ENCODE assay signal across 8 cellular contexts in genomic region chr15:48645558-48646330, GRCh38. TPM values are rescaled to one million over a fixed set of nuclear protein-coding genes. Genes with fewer than 3 reads are reported as not detected.
DNase-seq lines count a peak whose midpoint lies in the region; ATAC-seq and TF ChIP-seq lines count a peak whose summit lies in the region.

Gene FBN1, minus strand, starts transcription at chr15:48645709. Its CDS starts 940 bp downstream, at chr15:48644769.

- POLR2A ChIA-PET in activated CD8-positive, alpha-beta T cell treated with anti-CD3 and anti-CD28 coated beads, Interleukin-2, amount 10 ng/mL, durations not matched to agents 7 days and 5 days (lab: Charles Lee) = no interaction called here

- H3K27me3 Mint-ChIP-seq in activated CD8-positive, alpha-beta T cell treated with anti-CD3 and anti-CD28 coated beads, Interleukin-2, amount 10 ng/mL, durations not matched to agents 7 days and 5 days (ENCODE audit: low read depth) = peaks cover 51% of the 10 kb centered on the region
- peaks cover 32 to 44% of the 10 kb centered on the region in 2 donors for H3K27me3 Mint-ChIP-seq in natural killer cell (ENCODE audit: low read depth in 2 of 2)

- no peak within 1 kb of the TSS for H3K9ac ChIP-seq in Karpas-422 (ENCODE audit: low read length)

- no peak within 1 kb of the TSS for H2AFZ ChIP-seq in Karpas-422 (ENCODE audit: low read length)

- no peak within 1 kb of the TSS for H3K4me3 ChIP-seq in Karpas-422 (ENCODE audit: low read length)

- peaks cover 2% of the 10 kb centered on the region for H3K4me1 Mint-ChIP-seq in activated CD8-positive, alpha-beta T cell treated with anti-CD3 and anti-CD28 coated beads, Interleukin-2, amount 10 ng/mL, durations not matched to agents 7 days and 5 days (ENCODE audit: low read depth)
- H3K4me1 Mint-ChIP-seq in natural killer cell = no peaks in the 10 kb centered on the region

- ATAC-seq in GM21360 (IDR thresholded peaks at IDR 0.05; ENCODE audit: unreplicated experiment) (peak; percentile 54), HG03571 (IDR thresholded peaks at IDR 0.05; ENCODE audit: unreplicated experiment) (peak; percentile 62), natural killer cell (peak in 1 of 3 donors; percentile 59)
- peak; percentile 79 for ATAC-seq in activated CD8-positive, alpha-beta T cell treated with anti-CD3 and anti-CD28 coated beads, Interleukin-2, amount 10 ng/mL, durations not matched to agents 7 days and 5 days

- no peaks in the 10 kb centered on the region for H3K79me2 ChIP-seq in Karpas-422 (ENCODE audit: low read length)

- no peaks in the 10 kb centered on the region for H3K9me3 ChIP-seq in Karpas-422 (ENCODE audit: low read length)

- no peaks in the 10 kb centered on the region for H3K9me2 ChIP-seq in Karpas-422 (replicated peaks; ENCODE audit: insufficient read depth, low read length)

- H4K20me1 ChIP-seq in Karpas-422 (ENCODE audit: insufficient read depth, low read depth, low read length) = no peaks in the 10 kb centered on the region

- H3K36me3 Mint-ChIP-seq in activated CD8-positive, alpha-beta T cell treated with anti-CD3 and anti-CD28 coated beads, Interleukin-2, amount 10 ng/mL, durations not matched to agents 7 days and 5 days (ENCODE audit: low read depth) = no peaks in the 10 kb centered on the region
- H3K36me3 Mint-ChIP-seq in natural killer cell = no peaks in the 10 kb centered on the region

- H3K36me3 ChIP-seq in Karpas-422 (ENCODE audit: insufficient read depth, low read length) = no peaks in the 10 kb centered on the region

- intact Hi-C loops in natural killer cell (cut with micrococcal nuclease) = no loop called here

- H3K27ac Mint-ChIP-seq in activated CD8-positive, alpha-beta T cell treated with anti-CD3 and anti-CD28 coated beads, Interleukin-2, amount 10 ng/mL, durations not matched to agents 7 days and 5 days = no peak within 1 kb of the TSS
- no peak within 1 kb of the TSS for H3K27ac Mint-ChIP-seq in natural killer cell

- no peaks in the 10 kb centered on the region for H3K27me3 ChIP-seq in Karpas-422 (ENCODE audit: low read length)

- H3K9me3 Mint-ChIP-seq in activated CD8-positive, alpha-beta T cell treated with anti-CD3 and anti-CD28 coated beads, Interleukin-2, amount 10 ng/mL, durations not matched to agents 7 days and 5 days (ENCODE audit: insufficient read depth) = no peaks in the 10 kb centered on the region
- no peaks in the 10 kb centered on the region for H3K9me3 Mint-ChIP-seq in natural killer cell

- H3K4me1 ChIP-seq in Karpas-422 (ENCODE audit: low read length) = no peaks in the 10 kb centered on the region

- CTCF ChIA-PET in activated CD8-positive, alpha-beta T cell treated with anti-CD3 and anti-CD28 coated beads, Interleukin-2, amount 10 ng/mL, durations not matched to agents 7 days and 5 days (lab: Charles Lee) = interaction anchor here (0.7 to 1.3 kb wide), 2 partner anchors 11 to 310 kb away, joined by 3 read pairs; no protein-coding TSS in a partner anchor

- H3K27ac ChIP-seq in Karpas-422 (ENCODE audit: low read length) = no peak within 1 kb of the TSS

- peak within 1 kb of the TSS; percentile 70 for H3K4me3 Mint-ChIP-seq in activated CD8-positive, alpha-beta T cell treated with anti-CD3 and anti-CD28 coated beads, Interleukin-2, amount 10 ng/mL, durations not matched to agents 7 days and 5 days
- H3K4me3 Mint-ChIP-seq in natural killer cell = peak within 1 kb of the TSS; percentile 74

- DNase-seq in activated CD8-positive, alpha-beta T cell treated with anti-CD3 and anti-CD28 coated beads, Interleukin-2, amount 10 ng/mL, durations not matched to agents 7 days and 5 days = peak; percentile 55
- DNase-seq in foreskin melanocyte (peak; percentile 50), natural killer cell (no peak), AML-193 (lab: John Stamatoyannopoulos, UW) (no peak), Karpas-422 (no peak)

- H3K4me2 ChIP-seq in Karpas-422 (ENCODE audit: low read depth, low read length, poor library complexity, severe bottlenecking) = no peak within 1 kb of the TSS

- no peak for TF ChIP-seq CTCF in natural killer cell (IDR thresholded peaks at IDR 0.05)

- peak; percentile 70 for TF ChIP-seq POLR2A in GM10847 (IDR thresholded peaks at IDR 0.05; ENCODE audit: extremely low read depth, insufficient read length)

RNA-seq across cellular contexts. Expression of gene FBN1, which starts in this region (rescaled TPM):
- total RNA-seq in activated CD8-positive, alpha-beta T cell treated with anti-CD3 and anti-CD28 coated beads, Interleukin-2, amount 10 ng/mL, durations not matched to agents 7 days and 5 days = 1 to 10 TPM in 1 of 2 experiments, under 1 TPM in 1; 0.81 to 1.3 TPM
- total RNA-seq in natural killer cell = under 1 TPM; 0.33 to 0.54 (median 0.33) TPM
- 0.86 and 1.2 TPM in 2 replicates for total RNA-seq in Karpas-422 (2014; rRNA removed; shearing (Covaris generic); ENCODE audit: low replicate concordance)

Comparison
In these comparisons a context has a peak if more than half of its experiments do, and no peak if none do; other contexts are left out.
1. DNase-seq: peak in activated CD8-positive, alpha-beta T cell treated with anti-CD3 and anti-CD28 coated beads, Interleukin-2, amount 10 ng/mL, durations not matched to agents 7 days and 5 days (single experiment) and foreskin melanocyte (single experiment); none in natural killer cell (single experiment), AML-193 (0 of 2) and Karpas-422 (single experiment).